ENCODE assay signal across 24 cellular contexts in the genomic region with DNA sequence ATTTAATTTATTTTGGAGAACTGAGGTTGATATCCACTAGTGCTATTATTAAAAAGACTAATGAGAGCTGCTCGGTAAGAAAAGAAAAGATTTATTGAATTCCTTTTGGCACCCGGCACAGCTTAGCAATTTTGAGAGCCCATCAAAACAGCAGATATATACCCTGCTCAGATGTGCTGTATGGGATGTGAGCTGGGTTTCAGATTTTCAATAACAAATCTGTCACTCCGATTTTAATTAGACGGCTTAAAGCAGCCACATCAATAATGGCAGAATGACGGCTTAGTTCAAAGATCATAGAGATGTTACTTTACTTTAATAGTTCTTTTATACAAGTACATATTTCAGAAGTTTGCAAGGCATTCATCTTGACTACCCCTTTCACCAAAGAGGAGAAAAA.
DNase-seq lines count a peak whose midpoint lies in the region; ATAC-seq, FAIRE-seq and TF ChIP-seq lines count a peak whose summit lies in the region.
"Had no signal": no experiment of that assay in that cellular context is flagged by ENCODE, and none has a peak within 500 bp of the region (broad histone marks: within the 10 kb centered on the region; RNA-seq: fewer than 3 reads in every experiment).

No MANE protein-coding gene starts in this region.

- H3K4me1 Mint-ChIP-seq in type B pancreatic cell (ENCODE audit: unreplicated experiment), result peaks cover 43% of the 10 kb centered on the region
- H3K4me1 Mint-ChIP-seq in activated T-cell treated with anti-CD3 and anti-CD28 coated beads, Interleukin-2, amount 50 U/mL, for 72 hours (ENCODE audit: low read depth), result no peaks in the 10 kb centered on the region
- H3K4me1 Mint-ChIP-seq: B cell had no signal

- H3K36me3 Mint-ChIP-seq in type B pancreatic cell, result no peaks in the 10 kb centered on the region
- no peaks in the 10 kb centered on the region for H3K36me3 Mint-ChIP-seq in activated T-cell treated with anti-CD3 and anti-CD28 coated beads, Interleukin-2, amount 50 U/mL, for 72 hours (ENCODE audit: insufficient read depth in 2 of 2)
- H3K36me3 Mint-ChIP-seq: CD8-positive, alpha-beta T cell had no signal

- DNase-seq in NCI-H524 treated with DMSO at 0.1 percent for 48 hours (lab: John Stamatoyannopoulos, UW) (peak; percentile 38), type B pancreatic cell (ENCODE audit: extremely low spot score, unreplicated experiment) (no peak)
- no peak for DNase-seq in activated T-cell treated with anti-CD3 and anti-CD28 coated beads, Interleukin-2, amount 50 U/mL, for 72 hours
- DNase-seq: CD8-positive, alpha-beta T cell; HCEC 1CT; IMR-90; KG1; MG63; NCI-H146; NCI-H2029 treated with DMSO at 0.1 percent for 48 hours; NCI-H510A; NCI-H774; NK-92 treated with Interleukin-12 subunit alpha and Interleukin-12 subunit beta, amount 100 ng/mL, for 24 hours; PC-9; SJCRH30 had no signal

- no peak for ATAC-seq in HG02642 (IDR thresholded peaks at IDR 0.05; ENCODE audit: poor library complexity, unreplicated experiment)
- ATAC-seq in activated T-cell treated with anti-CD3 and anti-CD28 coated beads, Interleukin-2, amount 50 U/mL, for 72 hours (replicated peaks in 1 of 2), result no peak
- no peak for ATAC-seq in GM21717 (IDR thresholded peaks at IDR 0.05; ENCODE audit: unreplicated experiment)
- ATAC-seq: CD8-positive, alpha-beta T cell; GM12878; Right ventricle myocardium inferior; SK-N-SH treated with all-trans-retinoic acid at 6 μM for 48 hours had no signal

- peak overlapping the region; percentile 25 for H3K27ac Mint-ChIP-seq in type B pancreatic cell
- H3K27ac Mint-ChIP-seq in activated T-cell treated with anti-CD3 and anti-CD28 coated beads, Interleukin-2, amount 50 U/mL, for 72 hours, result no peak overlapping the region
- H3K27ac Mint-ChIP-seq: B cell; CD8-positive, alpha-beta T cell had no signal

- H3K9me3 Mint-ChIP-seq in type B pancreatic cell, result no peaks in the 10 kb centered on the region
- H3K9me3 Mint-ChIP-seq in activated T-cell treated with anti-CD3 and anti-CD28 coated beads, Interleukin-2, amount 50 U/mL, for 72 hours, result peaks cover 0 to 1% of the 10 kb centered on the region in 2 donors
- H3K9me3 Mint-ChIP-seq: CD8-positive, alpha-beta T cell had no signal

- TF ChIP-seq CTCF in type B pancreatic cell (conservative IDR thresholded peaks at IDR 0.05), result no peak

- FAIRE-seq in G401.6 (lab: Jason Lieb, UNC), result peak; percentile 95
- FAIRE-seq in islet of Langerhans (lab: Jason Lieb, UNC), result peak; percentile 27
- FAIRE-seq: GM12878, H1 had no signal

- H3K4me3 Mint-ChIP-seq in type B pancreatic cell, result peak overlapping the region; percentile 68
- H3K4me3 Mint-ChIP-seq in activated T-cell treated with anti-CD3 and anti-CD28 coated beads, Interleukin-2, amount 50 U/mL, for 72 hours, result no peak overlapping the region
- H3K4me3 Mint-ChIP-seq: B cell; CD8-positive, alpha-beta T cell had no signal

- peaks cover 12% of the 10 kb centered on the region for H3K27me3 Mint-ChIP-seq in type B pancreatic cell
- H3K27me3 Mint-ChIP-seq in activated T-cell treated with anti-CD3 and anti-CD28 coated beads, Interleukin-2, amount 50 U/mL, for 72 hours (ENCODE audit: low read depth), result peaks cover 13% of the 10 kb centered on the region
